In the genomic region with DNA sequence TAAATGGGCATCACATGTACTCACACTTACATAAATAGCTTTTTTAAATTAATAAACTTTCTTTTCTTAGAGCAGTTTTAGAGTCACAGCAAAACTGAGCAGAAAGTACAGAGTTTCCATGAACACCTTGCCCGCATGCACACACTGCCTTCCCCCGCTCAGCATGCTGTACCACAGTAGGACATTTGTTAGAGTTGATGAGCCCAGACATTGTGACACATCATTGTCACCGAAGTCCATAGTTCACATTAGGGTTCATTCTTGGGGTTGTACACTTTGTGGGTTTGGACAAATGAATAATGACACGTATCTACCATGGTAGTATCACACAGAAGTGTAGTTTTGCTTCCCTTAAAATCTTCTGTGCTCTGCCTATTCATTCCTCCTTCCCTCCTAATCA, we compare ENCODE assay signal across 29 cellular contexts.
"Had no signal": no experiment of that assay in that cellular context is flagged by ENCODE, and none has a peak within 500 bp of the region (broad histone marks: within the 10 kb centered on the region; RNA-seq: fewer than 3 reads in every experiment).

No MANE protein-coding gene starts in this region.

- DNase-seq: naive thymus-derived CD8-positive, alpha-beta T cell; nephron progenitor cell; nucleus accumbens; pancreas; psoas muscle; right cardiac atrium; right lobe of liver; sigmoid colon; small intestine; stimulated activated CD4-positive, alpha-beta T cell treated with anti-CD3 and anti-CD28 coated beads, Interleukin-15, amount 100 ng/mL, for 24 hours; stimulated activated CD4-positive, alpha-beta T cell treated with anti-CD3 and anti-CD28 coated beads, Interleukin-2, amount 100 ng/mL, for 24 hours; stimulated activated CD4-positive, alpha-beta T cell treated with anti-CD3 and anti-CD28 coated beads, Interleukin-2, amount 100 ng/mL, for 48 hours; stimulated activated CD4-positive, alpha-beta T cell treated with anti-CD3 and anti-CD28 coated beads, Interleukin-4, amount 100 ng/mL, for 24 hours; stimulated activated naive B cell treated with anti-CD40 and anti-IgM and Interleukin-4, amounts not matched to agents 10 μg/mL and 1 μg/mL and 100 μg/mL, for 72 hours; stimulated activated naive CD4-positive, alpha-beta T cell treated with Interleukin-2 at 50 U/mL for 16 hours; stomach; thyroid gland; trophoblast cell; upper lobe of left lung had no signal

- H3K27ac ChIP-seq: neutrophil, pancreas, psoas muscle, right lobe of liver, sigmoid colon, stomach, thyroid gland, tibial nerve, upper lobe of left lung, vagina had no signal

- H3K9me3 ChIP-seq: neutrophil, pancreas, psoas muscle, right lobe of liver, sigmoid colon, stomach, thoracic aorta, thyroid gland, tibial nerve, upper lobe of left lung, vagina had no signal

- FAIRE-seq: pancreas, small intestine, urothelium cell line had no signal

- H3K27me3 Mint-ChIP-seq: naive thymus-derived CD8-positive, alpha-beta T cell; natural killer cell treated with Interleukin-12 subunit alpha and Interleukin-12 subunit beta and Interleukin-15 and Interleukin-18, amount 100 ng/mL, for 72 hours; progenitor cell of endocrine pancreas; stimulated activated naive B cell treated with anti-CD40 and anti-IgM and Interleukin-4, amounts not matched to agents 10 μg/mL and 1 μg/mL and 100 μg/mL, for 72 hours; stimulated activated naive CD8-positive, alpha-beta T cell treated with anti-CD3 and anti-CD28 coated beads, Interleukin-15, Interleukin-2, amounts not matched to agents 100 ng/mL and 50 ng/mL, for 24 hours had no signal

- ATAC-seq: naive thymus-derived CD8-positive, alpha-beta T cell; natural killer cell treated with Interleukin-12 subunit alpha and Interleukin-12 subunit beta and Interleukin-15 and Interleukin-18, amount 100 ng/mL, for 72 hours; pancreas; psoas muscle; right cardiac atrium; stimulated activated effector memory CD8-positive, alpha-beta T cell treated with anti-CD3 and anti-CD28 coated beads, Interleukin-12 subunit alpha, Interleukin-12 subunit beta, amount 100 ng/mL, for 72 hours had no signal

- H3K27me3 ChIP-seq: neutrophil, pancreas, right lobe of liver, sigmoid colon, stomach, thyroid gland, tibial nerve, upper lobe of left lung, vagina had no signal

- H3K9me3 Mint-ChIP-seq: naive thymus-derived CD8-positive, alpha-beta T cell; natural killer cell treated with Interleukin-12 subunit alpha and Interleukin-12 subunit beta and Interleukin-15 and Interleukin-18, amount 100 ng/mL, for 72 hours; nephron progenitor cell; neural crest cell; stimulated activated effector memory CD8-positive, alpha-beta T cell treated with anti-CD3 and anti-CD28 coated beads, Interleukin-12 subunit alpha, Interleukin-12 subunit beta, amount 100 ng/mL, for 72 hours; stimulated activated naive B cell treated with anti-CD40 and anti-IgM and Interleukin-4, amounts not matched to agents 10 μg/mL and 1 μg/mL and 100 μg/mL, for 72 hours; stimulated activated naive CD8-positive, alpha-beta T cell treated with anti-CD3 and anti-CD28 coated beads, Interleukin-15, Interleukin-2, amounts not matched to agents 100 ng/mL and 50 ng/mL, for 24 hours had no signal

- H3K4me3 ChIP-seq: pancreas, psoas muscle, right lobe of liver, sigmoid colon, stomach, thoracic aorta, thyroid gland, tibial nerve, upper lobe of left lung, vagina had no signal

- H3K4me1 Mint-ChIP-seq: nephron progenitor cell; neural crest cell; stimulated activated effector memory CD8-positive, alpha-beta T cell treated with anti-CD3 and anti-CD28 coated beads, Interleukin-12 subunit alpha, Interleukin-12 subunit beta, amount 100 ng/mL, for 72 hours had no signal

- H3K27ac Mint-ChIP-seq: naive thymus-derived CD8-positive, alpha-beta T cell; natural killer cell treated with Interleukin-12 subunit alpha and Interleukin-12 subunit beta and Interleukin-15 and Interleukin-18, amount 100 ng/mL, for 72 hours; nephron progenitor cell; progenitor cell of endocrine pancreas; stimulated activated effector memory CD8-positive, alpha-beta T cell treated with anti-CD3 and anti-CD28 coated beads, Interleukin-12 subunit alpha, Interleukin-12 subunit beta, amount 100 ng/mL, for 72 hours; stimulated activated naive B cell treated with anti-CD40 and anti-IgM and Interleukin-4, amounts not matched to agents 10 μg/mL and 1 μg/mL and 100 μg/mL, for 72 hours; stimulated activated naive CD8-positive, alpha-beta T cell treated with anti-CD3 and anti-CD28 coated beads, Interleukin-15, Interleukin-2, amounts not matched to agents 100 ng/mL and 50 ng/mL, for 24 hours had no signal

- H3K4me3 Mint-ChIP-seq: naive thymus-derived CD8-positive, alpha-beta T cell; natural killer cell treated with Interleukin-12 subunit alpha and Interleukin-12 subunit beta and Interleukin-15 and Interleukin-18, amount 100 ng/mL, for 72 hours; nephron progenitor cell; neural crest cell; stimulated activated effector memory CD8-positive, alpha-beta T cell treated with anti-CD3 and anti-CD28 coated beads, Interleukin-12 subunit alpha, Interleukin-12 subunit beta, amount 100 ng/mL, for 72 hours; stimulated activated naive B cell treated with anti-CD40 and anti-IgM and Interleukin-4, amounts not matched to agents 10 μg/mL and 1 μg/mL and 100 μg/mL, for 72 hours; stimulated activated naive CD8-positive, alpha-beta T cell treated with anti-CD3 and anti-CD28 coated beads, Interleukin-15, Interleukin-2, amounts not matched to agents 100 ng/mL and 50 ng/mL, for 24 hours had no signal

- H3K4me1 ChIP-seq: pancreas, psoas muscle, right lobe of liver, stomach, upper lobe of left lung, vagina had no signal
